11 cellular contexts compared by ENCODE assay signal in the genomic region with DNA sequence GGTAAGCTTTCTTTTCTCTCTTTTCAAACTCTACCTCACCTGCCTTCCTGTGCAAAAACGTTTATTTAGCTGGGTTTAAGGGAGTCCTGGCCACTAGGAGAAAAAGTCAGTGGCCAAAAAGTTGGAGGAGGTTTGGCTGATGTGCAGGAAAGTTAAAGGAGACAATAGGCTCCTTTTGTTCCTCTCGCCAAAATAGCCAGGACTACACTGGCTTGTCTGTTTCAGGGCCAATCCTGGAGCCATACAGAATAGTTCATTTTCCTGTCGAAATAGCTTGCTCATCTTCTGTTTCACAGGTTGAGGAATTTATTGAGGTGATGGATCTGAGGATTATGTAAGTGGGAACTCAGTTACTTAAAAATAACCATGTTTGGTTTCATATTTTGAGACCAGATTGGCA. TPM values are rescaled to one million over a fixed set of nuclear protein-coding genes. Genes with fewer than 3 reads are reported as not detected.
DNase-seq lines count a peak whose midpoint lies in the region; ATAC-seq and TF ChIP-seq lines count a peak whose summit lies in the region.
"Had no signal": no experiment of that assay in that cellular context is flagged by ENCODE, and none has a peak within 500 bp of the region (broad histone marks: within the 10 kb centered on the region; RNA-seq: fewer than 3 reads in every experiment).

No MANE protein-coding gene starts in this region.

- H3K9ac ChIP-seq in colonic mucosa (ENCODE audit: low read depth in 2 of 2, low read length in 2 of 2), result peak overlapping the region in 1 of 2 donors; percentile 86
- H3K9ac ChIP-seq: BLaER1 treated with 17β-estradiol and CSF1 and Interleukin-3, amounts not matched to agents 10 nM and 100 nM had no signal

- CTCF ChIA-PET in CD8-positive, alpha-beta memory T cell (lab: Charles Lee), result no interaction called here

- POLR2A ChIA-PET in CD8-positive, alpha-beta memory T cell (lab: Charles Lee), result no interaction called here

- intact Hi-C loops in colonic mucosa (cut with DNase I), result no loop called here

- no peaks in the 10 kb centered on the region for H3K27me3 ChIP-seq in CD8-positive, alpha-beta memory T cell (ENCODE audit: insufficient read depth, low read length, poor library complexity, severe bottlenecking)
- no peaks in the 10 kb centered on the region for H3K27me3 ChIP-seq in colonic mucosa

- no peaks in the 10 kb centered on the region for H3K36me3 ChIP-seq in CD8-positive, alpha-beta memory T cell (ENCODE audit: insufficient read depth, low read length)
- no peaks in the 10 kb centered on the region for H3K36me3 ChIP-seq in colonic mucosa
- H3K36me3 ChIP-seq: BLaER1 treated with 17β-estradiol and CSF1 and Interleukin-3, amounts not matched to agents 10 nM and 100 nM had no signal

- H3K27ac Mint-ChIP-seq in CD8-positive, alpha-beta memory T cell, result peak overlapping the region in 1 of 8 donors; percentile 44

- no peaks in the 10 kb centered on the region for H3K9me3 ChIP-seq in CD8-positive, alpha-beta memory T cell (ENCODE audit: low read length)
- H3K9me3 ChIP-seq in colonic mucosa, result no peaks in the 10 kb centered on the region
- H3K9me3 ChIP-seq: BLaER1 treated with 17β-estradiol and CSF1 and Interleukin-3, amounts not matched to agents 10 nM and 100 nM had no signal

- DNase-seq in CD8-positive, alpha-beta memory T cell, result no peak
- DNase-seq in colonic mucosa (no peak), left kidney (ENCODE audit: low read depth, low spot score) (peak; percentile 18), skeletal muscle cell (ENCODE audit: low read depth) (no peak), T-helper 1 cell (no peak)
- DNase-seq: NCI-H2029 treated with DMSO at 0.1 percent for 48 hours had no signal

- no peak for TF ChIP-seq CTCF in colonic mucosa (IDR thresholded peaks at IDR 0.05)

- no peaks in the 10 kb centered on the region for H3K4me1 Mint-ChIP-seq in CD8-positive, alpha-beta memory T cell

- ATAC-seq in HG03342 (IDR thresholded peaks at IDR 0.05; ENCODE audit: unreplicated experiment) (no peak), esophagus mucosa (no peak), HG02642 (IDR thresholded peaks at IDR 0.05; ENCODE audit: poor library complexity, unreplicated experiment) (no peak)

- peak overlapping the region; percentile 54 for H3K27ac ChIP-seq in CD8-positive, alpha-beta memory T cell (ENCODE audit: low read depth, low read length)
- H3K27ac ChIP-seq in colonic mucosa, result peak overlapping the region; percentile 84
- H3K27ac ChIP-seq: BLaER1 treated with 17β-estradiol and CSF1 and Interleukin-3, amounts not matched to agents 10 nM and 100 nM; RWPE1 had no signal

- H3K4me3 Mint-ChIP-seq in CD8-positive, alpha-beta memory T cell, result no peak overlapping the region

- H3K4me3 ChIP-seq in CD8-positive, alpha-beta memory T cell (ENCODE audit: low read length), result no peak overlapping the region
- H3K4me3 ChIP-seq in colonic mucosa, result peak overlapping the region; percentile 21
- H3K4me3 ChIP-seq in skeletal muscle cell (ENCODE audit: low read depth, low read length), result peak overlapping the region; percentile 44
- H3K4me3 ChIP-seq: BLaER1 treated with 17β-estradiol and CSF1 and Interleukin-3, amounts not matched to agents 10 nM and 100 nM had no signal

- H3K4me1 ChIP-seq in CD8-positive, alpha-beta memory T cell (ENCODE audit: insufficient read depth, low read length), result no peaks in the 10 kb centered on the region
- H3K4me1 ChIP-seq in colonic mucosa, result no peaks in the 10 kb centered on the region
- H3K4me1 ChIP-seq: BLaER1 treated with 17β-estradiol and CSF1 and Interleukin-3, amounts not matched to agents 10 nM and 100 nM had no signal

- no peaks in the 10 kb centered on the region for H3K36me3 Mint-ChIP-seq in CD8-positive, alpha-beta memory T cell

- H3K27me3 Mint-ChIP-seq in CD8-positive, alpha-beta memory T cell, result peaks cover 0 to 4% of the 10 kb centered on the region in 2 donors

- no peaks in the 10 kb centered on the region for H3K9me3 Mint-ChIP-seq in CD8-positive, alpha-beta memory T cell

RNA-seq across cellular contexts. Expression of gene HEPH, which starts 0.4 kb away (rescaled TPM):
- not detected for total RNA-seq in CD8-positive, alpha-beta memory T cell
- polyA plus RNA-seq in CD8-positive, alpha-beta memory T cell, result 0.53 TPM
- total RNA-seq in colonic mucosa (100 to 1,000 TPM; 143 to 236 TPM), esophagus mucosa (2.9 TPM)

Comparison
In these comparisons a context has a peak if more than half of its experiments do, and no peak if none do; other contexts are left out.
1. RNA of gene HEPH, which starts 0.4 kb away (total RNA-seq): 143 to 236 TPM in colonic mucosa; 2.9 TPM in esophagus mucosa (single experiment) and not detected in CD8-positive, alpha-beta memory T cell; every median in the first group is over 10 times any median in the second.